In genomic region chr7:16755397-16755796, GRCh38 we compare ENCODE assay signal across 13 cellular contexts. TPM values are rescaled to one million over a fixed set of nuclear protein-coding genes. Genes with fewer than 3 reads are reported as not detected.
DNase-seq lines count a peak whose midpoint lies in the region; ATAC-seq and TF ChIP-seq lines count a peak whose summit lies in the region.
"Had no signal": no experiment of that assay in that cellular context is flagged by ENCODE, and none has a peak within 500 bp of the region (broad histone marks: within the 10 kb centered on the region; RNA-seq: fewer than 3 reads in every experiment).

No MANE protein-coding gene starts in this region.

- TF ChIP-seq POLR2A in thyroid gland (IDR thresholded peaks at IDR 0.05), result no peak

- no peak for DNase-seq in heart right ventricle
- DNase-seq in Right ventricle myocardium inferior (ENCODE audit: missing footprints), result no peak
- no peak for DNase-seq in WTC11 (ENCODE audit: low spot score)
- no peak for DNase-seq in lower lobe of right lung
- DNase-seq in thyroid gland, result no peak
- no peak for DNase-seq in RWPE1 (ENCODE audit: low spot score)
- DNase-seq in stimulated activated CD4-positive, alpha-beta T cell treated with anti-CD3 and anti-CD28 coated beads, Interleukin-4, amount 100 ng/mL, for 24 hours, result no peak
- DNase-seq: activated T-cell treated with anti-CD3 and anti-CD28 coated beads, Interleukin-2, amount 50 U/mL, for 48 hours; effector memory CD8-positive, alpha-beta T cell had no signal

- TF ChIP-seq CTCF in heart right ventricle (IDR thresholded peaks at IDR 0.05), result no peak
- TF ChIP-seq CTCF in WTC11 (IDR thresholded peaks at IDR 0.05), result no peak
- TF ChIP-seq CTCF in lower lobe of right lung (IDR thresholded peaks at IDR 0.05), result no peak
- TF ChIP-seq CTCF in thyroid gland (IDR thresholded peaks at IDR 0.05), result no peak
- no peak for TF ChIP-seq CTCF in RWPE1 (conservative IDR thresholded peaks at IDR 0.05; ENCODE audit: low read depth)

- 0 out of 2 replicates have a peak, but pooled peaks cover 8% of the 10 kb centered on the region for H3K27me3 Mint-ChIP-seq in WTC11 (ENCODE audit: low read depth)

- intact Hi-C loops in heart right ventricle (cut with DNase I), result no loop called here
- intact Hi-C loops in Right ventricle myocardium inferior (cut with DNase I), result no loop called here
- intact Hi-C loops in lower lobe of right lung (cut with DNase I), result no loop called here
- intact Hi-C loops in thyroid gland (cut with DNase I), result loop anchor here (10.0 kb wide), 1 partner anchor 111 kb away; the partner anchor contains the start of genes ANKMY2 and BZW2

- no peak overlapping the region for H3K27ac Mint-ChIP-seq in WTC11
- H3K27ac Mint-ChIP-seq: effector memory CD8-positive, alpha-beta T cell had no signal

- H3K27ac ChIP-seq in heart right ventricle (peak overlapping the region in 6 of 10 donors; percentile 67 to 86 (median 77)), lower lobe of right lung (peak overlapping the region; percentile 65), thyroid gland (peak overlapping the region in 2 of 3 donors; percentile 62 to 74), RWPE1 (no peak overlapping the region)

- H3K4me1 Mint-ChIP-seq in WTC11, result peaks cover 36% of the 10 kb centered on the region

- CTCF ChIA-PET in WTC11 (lab: Charles Lee) (no interaction called here), RWPE1 (lab: Yijun Ruan, JAX) (no interaction called here)

- H3K36me3 ChIP-seq in heart right ventricle, result no peaks in the 10 kb centered on the region
- no peaks in the 10 kb centered on the region for H3K36me3 ChIP-seq in lower lobe of right lung
- H3K36me3 ChIP-seq in thyroid gland, result no peaks in the 10 kb centered on the region

- POLR2A ChIA-PET in WTC11 (lab: Charles Lee), result no interaction called here
- POLR2A ChIA-PET in RWPE1 (lab: Yijun Ruan, JAX; ENCODE audit: low non-redundant PET), result no interaction called here

- H3K4me3 Mint-ChIP-seq in WTC11, result peak overlapping the region; percentile 87

- no peaks in the 10 kb centered on the region for H3K36me3 Mint-ChIP-seq in WTC11

- no peak for ATAC-seq in heart right ventricle
- no peak for ATAC-seq in Right ventricle myocardium inferior
- ATAC-seq in WTC11, result no peak
- peak; percentile 57 to 75 for ATAC-seq in lower lobe of right lung
- ATAC-seq in GM18502 (IDR thresholded peaks at IDR 0.05; ENCODE audit: poor library complexity, unreplicated experiment), result no peak
- ATAC-seq: effector memory CD8-positive, alpha-beta T cell had no signal

- H3K9me3 ChIP-seq in heart right ventricle, result no peaks in the 10 kb centered on the region
- no peaks in the 10 kb centered on the region for H3K9me3 ChIP-seq in lower lobe of right lung
- H3K9me3 ChIP-seq in thyroid gland, result no peaks in the 10 kb centered on the region

- peak overlapping the region in 7 of 10 donors; percentile 67 to 97 (median 75) for H3K4me3 ChIP-seq in heart right ventricle
- peak overlapping the region; percentile 75 for H3K4me3 ChIP-seq in lower lobe of right lung
- no peak overlapping the region for H3K4me3 ChIP-seq in thyroid gland (replicated peaks in 1 of 3)

- no peaks in the 10 kb centered on the region for H3K9me3 Mint-ChIP-seq in WTC11
- H3K9me3 Mint-ChIP-seq: effector memory CD8-positive, alpha-beta T cell had no signal

- H3K4me1 ChIP-seq in heart right ventricle, result peaks cover 0 to 26% (median 6%) of the 10 kb centered on the region in 9 donors
- H3K4me1 ChIP-seq in lower lobe of right lung, result no peaks in the 10 kb centered on the region
- peaks cover 10 to 14% of the 10 kb centered on the region in 2 donors for H3K4me1 ChIP-seq in thyroid gland

- H3K27me3 ChIP-seq in heart right ventricle (peaks cover 0 to 16% (median 0%) of the 10 kb centered on the region in 7 donors), lower lobe of right lung (ENCODE audit: low read depth) (no peaks in the 10 kb centered on the region), thyroid gland (no peaks in the 10 kb centered on the region)

TF ChIP-seq in WTC11, 78 proteins besides CTCF, POLR2A, EP300 and RAD21:
- TF ChIP-seq CREM (CRISPR knock-in tag; IDR thresholded peaks at IDR 0.05) (no peak), GABPB1 (CRISPR knock-in tag; IDR thresholded peaks at IDR 0.05) (no peak), GTF2I (CRISPR knock-in tag; conservative IDR thresholded peaks at IDR 0.05) (no peak), IRF1 (CRISPR knock-in tag; IDR thresholded peaks at IDR 0.05) (no peak)
- TF ChIP-seq, protein P1, sequence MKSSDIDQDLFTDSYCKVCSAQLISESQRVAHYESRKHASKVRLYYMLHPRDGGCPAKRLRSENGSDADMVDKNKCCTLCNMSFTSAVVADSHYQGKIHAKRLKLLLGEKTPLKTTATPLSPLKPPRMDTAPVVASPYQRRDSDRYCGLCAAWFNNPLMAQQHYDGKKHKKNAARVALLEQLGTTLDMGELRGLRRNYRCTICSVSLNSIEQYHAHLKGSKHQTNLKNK (CRISPR knock-in tag; IDR thresholded peaks at IDR 0.05), result no peak
- TF ChIP-seq, protein P2, sequence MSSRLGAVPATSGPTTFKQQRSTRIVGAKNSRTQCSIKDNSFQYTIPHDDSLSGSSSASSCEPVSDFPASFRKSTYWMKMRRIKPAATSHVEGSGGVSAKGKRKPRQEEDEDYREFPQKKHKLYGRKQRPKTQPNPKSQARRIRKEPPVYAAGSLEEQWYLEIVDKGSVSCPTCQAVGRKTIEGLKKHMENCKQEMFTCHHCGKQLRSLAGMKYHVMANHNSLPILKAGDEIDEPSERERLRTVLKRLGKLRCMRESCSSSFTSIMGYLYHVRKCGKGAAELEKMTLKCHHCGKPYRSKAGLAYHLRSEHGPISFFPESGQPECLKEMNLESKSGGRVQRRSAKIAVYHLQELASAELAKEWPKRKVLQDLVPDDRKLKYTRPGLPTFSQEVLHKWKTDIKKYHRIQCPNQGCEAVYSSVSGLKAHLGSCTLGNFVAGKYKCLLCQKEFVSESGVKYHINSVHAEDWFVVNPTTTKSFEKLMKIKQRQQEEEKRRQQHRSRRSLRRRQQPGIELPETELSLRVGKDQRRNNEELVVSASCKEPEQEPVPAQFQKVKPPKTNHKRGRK (CRISPR knock-in tag; IDR thresholded peaks at IDR 0.05; ENCODE audit: borderline replicate concordance), result no peak
TF ChIP-seq in WTC11: peak in this region for 0.

RNA-seq across cellular contexts. Expression of gene TSPAN13, which starts 1.8 kb away (rescaled TPM):
- total RNA-seq in heart right ventricle (10 to 100 TPM in 5 of 10 donors, 1 to 10 TPM in 5; 6.8 to 26.3 (median 10.0) TPM), Right ventricle myocardium inferior (16.7 TPM), WTC11 (2021) (30.4 to 32.7 TPM (median 32.0 TPM) in 3 replicates), lower lobe of right lung (120 TPM), thyroid gland (10 to 100 TPM; 16.8 to 31.1 (median 28.2) TPM)
- 10 to 100 TPM; 26.4 to 40.1 TPM for polyA plus RNA-seq in heart right ventricle

RNA-seq across cellular contexts. Expression of gene AGR2, which starts 49.4 kb away (rescaled TPM):
- total RNA-seq in heart right ventricle, result not detected
- polyA plus RNA-seq in heart right ventricle, result not detected
- total RNA-seq in Right ventricle myocardium inferior, result not detected
- total RNA-seq in WTC11 (2021), result 0.32 to 1.6 TPM (median 1.4 TPM) in 3 replicates
- total RNA-seq in lower lobe of right lung, result 93.0 TPM
- 10 to 100 TPM in 1 of 4 donors, 1 to 10 TPM in 2, not detected in 1; 2.6 to 23.9 (median 4.1) TPM for total RNA-seq in thyroid gland
- total RNA-seq: H1; T-helper 1 cell treated with Interleukin-12 subunit alpha and Interleukin-12 subunit beta and Interleukin-4 antibody, amounts not matched to agents 30 ng/mL and 1 ng/mL, for 36 hours had no signal
- polyA plus RNA-seq: BJ, H1 had no signal

Comparison
In these comparisons a context has a peak if more than half of its experiments do, and no peak if none do; other contexts are left out.
1. ATAC-seq: peak in lower lobe of right lung (2 of 2); none in heart right ventricle (0 of 8), Right ventricle myocardium inferior (single experiment), WTC11 (single experiment) and GM18502 (single experiment).
2. H3K4me3 ChIP-seq: peak in heart right ventricle (7 of 10) and lower lobe of right lung (single experiment); none in thyroid gland (0 of 3).